1 cellular context compared by ENCODE assay signal in the genomic region with DNA sequence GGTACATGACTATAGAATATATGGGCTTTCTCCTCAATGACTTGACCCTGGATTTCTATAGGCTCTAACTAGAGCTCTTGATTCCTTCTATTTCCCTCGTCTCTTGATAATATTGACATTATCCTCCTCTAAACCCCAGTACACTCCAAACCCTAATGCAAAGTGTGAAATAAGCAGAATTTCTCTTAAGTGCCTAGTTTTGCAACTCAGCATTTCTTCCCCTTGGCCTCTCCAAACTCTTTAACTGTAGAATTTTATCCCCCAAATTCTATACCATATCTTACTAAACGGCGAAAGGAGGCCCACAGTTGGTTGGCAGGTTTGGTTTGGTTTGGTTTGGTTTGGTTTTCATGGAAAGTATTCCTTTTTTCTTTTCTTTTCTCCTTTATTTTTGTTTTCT.
A peak's percentile ranks its signal among the peaks of the same experiment; 100 is the strongest.
TF ChIP-seq lines count a peak whose summit lies in the region.

No MANE protein-coding gene starts in this region.

TF ChIP-seq in HepG2, 621 proteins besides CTCF, POLR2A, EP300 and RAD21 (continued from another document):
- peak; percentile 20 to 77; a peak in 2 of 4 replicates for TF ChIP-seq MAFK (conservative IDR thresholded peaks at IDR 0.05 in 1 of 2, IDR thresholded peaks at IDR 0.05 in 1 of 2; ENCODE audit: low read length in 2 of 2)
- no peak for TF ChIP-seq ZNF703 (CRISPR knock-in tag; IDR thresholded peaks at IDR 0.05; ENCODE audit: borderline replicate concordance)
- no peak for TF ChIP-seq SP4 (CRISPR knock-in tag; IDR thresholded peaks at IDR 0.05)
- TF ChIP-seq TGIF2 (CRISPR knock-in tag; IDR thresholded peaks at IDR 0.05), result no peak
- TF ChIP-seq, protein P1, sequence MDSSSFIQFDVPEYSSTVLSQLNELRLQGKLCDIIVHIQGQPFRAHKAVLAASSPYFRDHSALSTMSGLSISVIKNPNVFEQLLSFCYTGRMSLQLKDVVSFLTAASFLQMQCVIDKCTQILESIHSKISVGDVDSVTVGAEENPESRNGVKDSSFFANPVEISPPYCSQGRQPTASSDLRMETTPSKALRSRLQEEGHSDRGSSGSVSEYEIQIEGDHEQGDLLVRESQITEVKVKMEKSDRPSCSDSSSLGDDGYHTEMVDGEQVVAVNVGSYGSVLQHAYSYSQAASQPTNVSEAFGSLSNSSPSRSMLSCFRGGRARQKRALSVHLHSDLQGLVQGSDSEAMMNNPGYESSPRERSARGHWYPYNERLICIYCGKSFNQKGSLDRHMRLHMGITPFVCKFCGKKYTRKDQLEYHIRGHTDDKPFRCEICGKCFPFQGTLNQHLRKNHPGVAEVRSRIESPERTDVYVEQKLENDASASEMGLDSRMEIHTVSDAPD (CRISPR knock-in tag; IDR thresholded peaks at IDR 0.05), result no peak
- no peak for TF ChIP-seq GTF2F1 (IDR thresholded peaks at IDR 0.05; ENCODE audit: low read length)
- no peak for TF ChIP-seq ZNF121 (CRISPR knock-in tag; IDR thresholded peaks at IDR 0.05)
- no peak for TF ChIP-seq GLI4 (CRISPR knock-in tag; IDR thresholded peaks at IDR 0.05; ENCODE audit: borderline replicate concordance)
- peak; percentile 55; the same call in 1 of the 2 replicates for TF ChIP-seq MAFF (IDR thresholded peaks at IDR 0.05; ENCODE audit: low read depth, low read length)
- TF ChIP-seq EED (CRISPR knock-in tag; IDR thresholded peaks at IDR 0.05), result no peak
